Comparison of ENCODE assay signal across 8 cellular contexts in the genomic region with DNA sequence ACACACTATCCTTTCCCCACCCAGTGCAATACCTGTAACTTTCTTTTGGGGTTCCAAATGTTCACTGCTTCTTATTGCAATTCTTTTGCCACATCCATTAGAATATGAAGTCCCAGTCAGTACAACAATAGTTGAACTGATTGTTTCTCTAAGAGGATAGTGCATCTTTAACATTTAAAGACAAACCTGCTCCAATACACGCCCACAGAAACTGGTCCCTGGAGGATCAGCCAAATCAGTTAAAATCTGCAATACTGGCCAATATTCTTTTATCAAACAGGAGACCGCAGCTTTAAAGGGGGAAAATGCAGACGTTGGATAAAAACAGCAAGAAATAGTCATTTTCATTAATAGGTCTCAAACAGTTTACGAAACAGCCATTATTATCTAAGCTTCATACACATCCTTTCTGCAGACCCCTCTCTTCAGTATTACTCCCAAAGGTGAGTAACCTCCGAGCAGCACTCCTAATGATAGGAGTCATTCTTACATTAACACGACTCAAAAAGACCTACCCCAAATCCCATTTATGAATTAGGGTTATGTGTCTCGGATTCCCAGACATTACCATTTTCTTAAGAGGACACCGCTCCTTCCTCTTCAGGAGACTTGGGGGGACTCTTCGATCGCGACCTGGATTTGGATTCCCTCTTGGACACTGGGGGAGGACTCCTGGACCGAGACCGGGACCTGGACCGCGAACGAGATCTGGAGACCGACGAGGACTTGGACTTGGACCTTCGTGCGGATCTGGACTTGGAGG. TPM values are rescaled to one million over a fixed set of nuclear protein-coding genes. Genes with fewer than 3 reads are reported as not detected.
DNase-seq lines count a peak whose midpoint lies in the region; ATAC-seq and TF ChIP-seq lines count a peak whose summit lies in the region.

No MANE protein-coding gene starts in this region.

- H3K4me1 ChIP-seq in liver (ENCODE audit: control insufficient read depth in 4 of 4, insufficient read depth in 4 of 4, low read length in 3 of 4), result peaks cover 1 to 50% (median 44%) of the 10 kb centered on the region in 4 donors

- TF ChIP-seq CTCF in liver (IDR thresholded peaks at IDR 0.05; ENCODE audit: low read depth, low read length, missing input control) (no peak), type B pancreatic cell (conservative IDR thresholded peaks at IDR 0.05) (no peak)

- H3K27ac ChIP-seq in adipose tissue (ENCODE audit: low read depth, low read length), result peak overlapping the region; percentile 96
- H3K27ac ChIP-seq in liver (ENCODE audit: low read depth in 1 of 2, low read length in 2 of 2), result peak overlapping the region; percentile 93 to 99

- peak overlapping the region; percentile 96 to 100 (median 99) for H3K4me3 ChIP-seq in liver (ENCODE audit: low read depth in 1 of 3, low read length in 3 of 3)

- H3K4me1 Mint-ChIP-seq in activated naive CD4-positive, alpha-beta T cell treated with anti-CD3 and anti-CD28 coated beads, Interleukin-2, amount 50 U/mL, for 24 hours, result peaks cover 50% of the 10 kb centered on the region
- peaks cover 44% of the 10 kb centered on the region for H3K4me1 Mint-ChIP-seq in type B pancreatic cell (ENCODE audit: unreplicated experiment)

- peak overlapping the region; percentile 99 for H3K9ac ChIP-seq in liver (ENCODE audit: low read depth in 1 of 2, low read length in 2 of 2)

- H3K4me3 Mint-ChIP-seq in activated naive CD4-positive, alpha-beta T cell treated with anti-CD3 and anti-CD28 coated beads, Interleukin-2, amount 50 U/mL, for 24 hours, result peak overlapping the region; percentile 99
- peak overlapping the region; percentile 92 for H3K4me3 Mint-ChIP-seq in type B pancreatic cell

- H3K27me3 ChIP-seq in liver (ENCODE audit: control insufficient read depth in 4 of 4, insufficient read depth in 4 of 4, low read length in 3 of 4), result no peaks in the 10 kb centered on the region

- H3K9me3 Mint-ChIP-seq in activated naive CD4-positive, alpha-beta T cell treated with anti-CD3 and anti-CD28 coated beads, Interleukin-2, amount 50 U/mL, for 24 hours, result no peaks in the 10 kb centered on the region
- no peaks in the 10 kb centered on the region for H3K9me3 Mint-ChIP-seq in type B pancreatic cell

- H3K9me3 ChIP-seq in liver (ENCODE audit: control insufficient read depth in 4 of 4, low read length in 3 of 4), result no peaks in the 10 kb centered on the region

- TF ChIP-seq RAD21 in liver (IDR thresholded peaks at IDR 0.05), result no peak

- peaks cover 7 to 38% (median 26%) of the 10 kb centered on the region in 4 donors for H3K36me3 ChIP-seq in liver (ENCODE audit: control insufficient read depth in 4 of 4, insufficient read depth in 3 of 4, low read depth in 1 of 4, low read length in 3 of 4)

- H3K36me3 Mint-ChIP-seq in activated naive CD4-positive, alpha-beta T cell treated with anti-CD3 and anti-CD28 coated beads, Interleukin-2, amount 50 U/mL, for 24 hours, result peaks cover 35% of the 10 kb centered on the region
- H3K36me3 Mint-ChIP-seq in type B pancreatic cell, result peaks cover 37% of the 10 kb centered on the region

- no peak for ATAC-seq in HG03039 (IDR thresholded peaks at IDR 0.05; ENCODE audit: unreplicated experiment)
- ATAC-seq in GM18873 (IDR thresholded peaks at IDR 0.05; ENCODE audit: low FRiP score, unreplicated experiment), result no peak

- H3K27ac Mint-ChIP-seq in activated naive CD4-positive, alpha-beta T cell treated with anti-CD3 and anti-CD28 coated beads, Interleukin-2, amount 50 U/mL, for 24 hours, result peak overlapping the region; percentile 93
- peak overlapping the region; percentile 89 for H3K27ac Mint-ChIP-seq in type B pancreatic cell

- no peaks in the 10 kb centered on the region for H3K27me3 Mint-ChIP-seq in activated naive CD4-positive, alpha-beta T cell treated with anti-CD3 and anti-CD28 coated beads, Interleukin-2, amount 50 U/mL, for 24 hours
- no peaks in the 10 kb centered on the region for H3K27me3 Mint-ChIP-seq in type B pancreatic cell

- WGBS in adipose tissue, 3 donors, result 1 to 2% (median 2%) methylated on average over 20 of the region's 20 CpGs
- WGBS in liver, result 2% methylated on average over 20 of the region's 20 CpGs

- DNase-seq in activated naive CD4-positive, alpha-beta T cell (lab: John Stamatoyannopoulos, UW), result no peak
- no peak for DNase-seq in type B pancreatic cell (ENCODE audit: extremely low spot score, unreplicated experiment)
- no peak for DNase-seq in NK-92 (lab: John Stamatoyannopoulos, UW; ENCODE audit: unreplicated experiment)

TF ChIP-seq in liver, 16 proteins besides CTCF, POLR2A, EP300 and RAD21 (continues in another document):
- no peak for TF ChIP-seq TAF1 (conservative IDR thresholded peaks at IDR 0.05)
- TF ChIP-seq SP1 (IDR thresholded peaks at IDR 0.05), result peak; percentile 23
- TF ChIP-seq REST (IDR thresholded peaks at IDR 0.05), result no peak
- TF ChIP-seq ATF3 (IDR thresholded peaks at IDR 0.05), result no peak
- TF ChIP-seq YY1 (IDR thresholded peaks at IDR 0.05), result no peak
- no peak for TF ChIP-seq HNF4G (IDR thresholded peaks at IDR 0.05)
- no peak for TF ChIP-seq FOXA2 (IDR thresholded peaks at IDR 0.05)
- TF ChIP-seq FOXA1 (IDR thresholded peaks at IDR 0.05), result no peak
- TF ChIP-seq EGR1 (IDR thresholded peaks at IDR 0.05; ENCODE audit: low read depth in 2 of 2), result no peak
- no peak for TF ChIP-seq NR2F2 (IDR thresholded peaks at IDR 0.05)
- peak in 1 of 2 donors; percentile 15 for TF ChIP-seq RXRA (IDR thresholded peaks at IDR 0.05)
- no peak for TF ChIP-seq GABPA (IDR thresholded peaks at IDR 0.05 in 1 of 2, conservative IDR thresholded peaks at IDR 0.05 in 1 of 2)
- TF ChIP-seq JUND (IDR thresholded peaks at IDR 0.05), result no peak
- peak; percentile 10 for TF ChIP-seq MAX (IDR thresholded peaks at IDR 0.05)

RNA-seq across cellular contexts. Expression of gene SRSF2, which starts 1.4 kb away (rescaled TPM):
- polyA plus RNA-seq in adipose tissue, result 100 to 1,000 TPM in 2 of 3 donors, 10 to 100 TPM in 1; 60.6 to 298 (median 109) TPM
- 100 to 1,000 TPM; 171 to 184 TPM for total RNA-seq in liver
- 100 to 1,000 TPM in 1 of 2 donors, 10 to 100 TPM in 1; 66.5 to 130 TPM for polyA plus RNA-seq in liver
- total RNA-seq in type B pancreatic cell (ENCODE audit: low replicate concordance), result 198 and 273 TPM in 2 replicates

RNA-seq across cellular contexts. Expression of gene MFSD11, which starts 2.2 kb away (rescaled TPM):
- 10 to 100 TPM in 2 of 3 donors, 1 to 10 TPM in 1; 8.5 to 15.4 (median 15.0) TPM for polyA plus RNA-seq in adipose tissue
- 10 to 100 TPM; 24.6 to 26.9 TPM for total RNA-seq in liver
- 10 to 100 TPM in 1 of 2 donors, 1 to 10 TPM in 1; 8.6 to 10.3 TPM for polyA plus RNA-seq in liver
- total RNA-seq in type B pancreatic cell (ENCODE audit: low replicate concordance), result 29.0 and 33.9 TPM in 2 replicates

RNA-seq across cellular contexts. Expression of gene METTL23, which starts 9.1 kb away (rescaled TPM):
- polyA plus RNA-seq in adipose tissue, result 10 to 100 TPM; 30.2 to 33.4 (median 30.9) TPM
- 10 to 100 TPM; 15.6 to 17.4 TPM for total RNA-seq in liver
- 10 to 100 TPM; 26.8 to 37.2 TPM for polyA plus RNA-seq in liver
- 27.5 and 28.2 TPM in 2 replicates for total RNA-seq in type B pancreatic cell (ENCODE audit: low replicate concordance)

RNA-seq across cellular contexts. Expression of gene JMJD6, which starts 9.4 kb away (rescaled TPM):
- 10 to 100 TPM; 19.3 to 51.5 (median 32.4) TPM for polyA plus RNA-seq in adipose tissue
- total RNA-seq in liver, result 10 to 100 TPM; 10.6 to 16.1 TPM
- 10 to 100 TPM in 1 of 2 donors, 1 to 10 TPM in 1; 9.9 to 11.8 TPM for polyA plus RNA-seq in liver
- 23.6 and 35.4 TPM in 2 replicates for total RNA-seq in type B pancreatic cell (ENCODE audit: low replicate concordance)

RNA-seq across cellular contexts. Expression of gene MXRA7, which starts 25.0 kb away (rescaled TPM):
- 100 to 1,000 TPM in 2 of 3 donors, 10 to 100 TPM in 1; 47.6 to 192 (median 176) TPM for polyA plus RNA-seq in adipose tissue
- 10 to 100 TPM in 1 of 2 donors, 1 to 10 TPM in 1; 9.8 to 12.9 TPM for total RNA-seq in liver
- 10 to 100 TPM in 1 of 2 donors, 1 to 10 TPM in 1; 4.8 to 22.1 TPM for polyA plus RNA-seq in liver
- 43.4 and 75.0 TPM in 2 replicates for total RNA-seq in type B pancreatic cell (ENCODE audit: low replicate concordance)
